11 cellular contexts compared by ENCODE assay signal in the genomic region with DNA sequence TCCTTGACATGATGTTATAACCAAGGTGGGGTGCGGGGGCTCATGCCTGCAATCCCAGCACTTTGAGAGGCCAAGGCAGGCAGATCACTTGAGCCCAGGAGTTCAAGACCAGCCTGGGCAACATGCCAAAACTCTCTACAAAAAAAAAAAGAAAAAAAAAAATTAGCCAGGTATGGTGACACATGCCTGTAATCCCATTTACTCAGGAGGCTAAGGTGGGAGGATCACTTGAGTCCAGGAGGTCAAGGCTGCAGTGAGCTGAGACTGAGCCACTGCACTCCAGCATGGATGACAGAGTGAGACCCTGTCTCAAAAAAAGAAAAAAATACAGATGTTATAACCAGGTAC. TPM values are rescaled to one million over a fixed set of nuclear protein-coding genes. Genes with fewer than 3 reads are reported as not detected.
"Had no signal": no experiment of that assay in that cellular context is flagged by ENCODE, and none has a peak within 500 bp of the region (broad histone marks: within the 10 kb centered on the region; RNA-seq: fewer than 3 reads in every experiment).

No MANE protein-coding gene starts in this region.

RNA-seq across cellular contexts. Expression of a gene that starts 12.0 kb away (rescaled TPM):
- total RNA-seq: activated CD4-positive, alpha-beta memory T cell treated with anti-CD3 and anti-CD28 coated beads, Interleukin-2, amount 10 ng/mL, durations not matched to agents 7 days and 5 days; activated CD4-positive, alpha-beta T cell treated with anti-CD3 and anti-CD28 coated beads for 36 hours; activated CD8-positive, alpha-beta memory T cell treated with anti-CD3 and anti-CD28 coated beads for 36 hours; activated naive CD4-positive, alpha-beta T cell treated with anti-CD3 and anti-CD28 coated beads for 36 hours; activated T-helper 17 cell treated with anti-CD3 and anti-CD28 coated beads, Interleukin-2, amount 50 U/mL, for 72 hours; cardiac septum; LHCN-M2; OCI-LY7; Peyer's patch; SJSA1; T-helper 1 cell treated with Interleukin-12 subunit alpha and Interleukin-12 subunit beta and Interleukin-4 antibody, amounts not matched to agents 30 ng/mL and 1 ng/mL, for 36 hours had no signal
